In the genomic region with DNA sequence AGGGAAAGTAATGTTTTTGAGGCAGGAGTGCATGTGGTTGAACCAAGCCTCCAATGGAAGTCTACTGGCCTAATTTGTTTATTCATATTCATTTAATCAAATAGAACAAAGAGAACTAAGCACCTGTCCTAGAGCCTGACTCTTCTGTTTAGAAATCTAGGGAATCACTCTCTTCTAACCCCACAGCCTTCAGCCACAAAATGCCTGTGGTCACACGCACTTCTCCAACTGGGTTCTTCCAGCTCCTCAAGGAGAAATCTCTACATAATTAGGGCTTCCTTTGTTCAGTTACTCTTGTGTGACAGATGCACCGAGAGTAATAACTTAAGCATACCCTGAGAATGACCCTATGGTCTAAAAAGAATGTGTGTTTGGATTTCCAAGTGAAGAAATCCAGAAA, we compare ENCODE assay signal across 16 cellular contexts.
DNase-seq lines count a peak whose midpoint lies in the region; ATAC-seq, FAIRE-seq and TF ChIP-seq lines count a peak whose summit lies in the region.
"Had no signal": no experiment of that assay in that cellular context is flagged by ENCODE, and none has a peak within 500 bp of the region (broad histone marks: within the 10 kb centered on the region; RNA-seq: fewer than 3 reads in every experiment).

No MANE protein-coding gene starts in this region.

- peaks cover 67% of the 10 kb centered on the region for H3K4me1 Mint-ChIP-seq in activated T-cell treated with anti-CD3 and anti-CD28 coated beads, Interleukin-2, amount 50 U/mL, for 72 hours (ENCODE audit: low read depth)
- H3K4me1 Mint-ChIP-seq: GM23338, naive B cell had no signal

- H3K9me3 Mint-ChIP-seq in activated T-cell treated with anti-CD3 and anti-CD28 coated beads, Interleukin-2, amount 50 U/mL, for 72 hours = peaks cover 13 to 19% of the 10 kb centered on the region in 2 donors

- H3K27me3 Mint-ChIP-seq in activated T-cell treated with anti-CD3 and anti-CD28 coated beads, Interleukin-2, amount 50 U/mL, for 72 hours (ENCODE audit: low read depth) = peaks cover 13% of the 10 kb centered on the region

- peak overlapping the region; percentile 23 to 49 for H3K4me3 Mint-ChIP-seq in activated T-cell treated with anti-CD3 and anti-CD28 coated beads, Interleukin-2, amount 50 U/mL, for 72 hours
- H3K4me3 Mint-ChIP-seq: GM23338, naive B cell had no signal

- no peak for TF ChIP-seq POLR2A in upper lobe of left lung (IDR thresholded peaks at IDR 0.05)

- FAIRE-seq in frontal cortex (lab: Jason Lieb, UNC) = no peak
- FAIRE-seq: islet of Langerhans had no signal

- no peak for TF ChIP-seq EP300 in upper lobe of left lung (IDR thresholded peaks at IDR 0.05)

- peaks cover 14 to 24% of the 10 kb centered on the region in 2 donors for H3K36me3 Mint-ChIP-seq in activated T-cell treated with anti-CD3 and anti-CD28 coated beads, Interleukin-2, amount 50 U/mL, for 72 hours (ENCODE audit: insufficient read depth in 2 of 2)

- H3K27me3 ChIP-seq in upper lobe of left lung = no peaks in the 10 kb centered on the region
- H3K27me3 ChIP-seq: tibial artery had no signal

- H3K9me3 ChIP-seq in upper lobe of left lung = peaks cover 0 to 8% (median 4%) of the 10 kb centered on the region in 4 donors

- no peaks in the 10 kb centered on the region for H3K36me3 ChIP-seq in upper lobe of left lung
- H3K36me3 ChIP-seq: tibial artery had no signal

- peaks cover 44 to 56% (median 51%) of the 10 kb centered on the region in 4 donors for H3K4me1 ChIP-seq in upper lobe of left lung

- TF ChIP-seq CTCF in upper lobe of left lung (IDR thresholded peaks at IDR 0.05) = no peak

- no peak overlapping the region for H3K4me3 ChIP-seq in upper lobe of left lung
- H3K4me3 ChIP-seq: GM23338, tibial artery had no signal

- H3K27ac Mint-ChIP-seq in activated T-cell treated with anti-CD3 and anti-CD28 coated beads, Interleukin-2, amount 50 U/mL, for 72 hours = peak overlapping the region; percentile 40
- H3K27ac Mint-ChIP-seq: GM23338, naive B cell had no signal

- DNase-seq in activated T-cell treated with anti-CD3 and anti-CD28 coated beads, Interleukin-2, amount 50 U/mL, for 72 hours = no peak
- no peak for DNase-seq in activated T-cell treated with anti-CD3 and anti-CD28 coated beads, Interleukin-2, amount 50 U/mL, for 48 hours
- DNase-seq in iris pigment epithelial cell (ENCODE audit: low read depth) = peak; percentile 85
- no peak for DNase-seq in upper lobe of left lung
- DNase-seq in frontal cortex (ENCODE audit: low spot score in 2 of 2) = no peak
- DNase-seq in midbrain (lab: John Stamatoyannopoulos, UW) = no peak
- no peak for DNase-seq in DMS53 (lab: John Stamatoyannopoulos, UW)
- DNase-seq: activated CD4-positive, alpha-beta T cell treated with anti-CD3 and anti-CD28 coated beads for 1 hour; activated effector memory CD4-positive, alpha-beta T cell treated with Interleukin-2 at 50 U/mL for 16 hours; naive B cell; NCI-H1930; SK-N-SH had no signal

- H3K27ac ChIP-seq in adipose tissue (ENCODE audit: low read depth, low read length) = peak overlapping the region; percentile 28
- H3K27ac ChIP-seq in upper lobe of left lung = peak overlapping the region; percentile 68 to 93 (median 87)

- ATAC-seq in activated T-cell treated with anti-CD3 and anti-CD28 coated beads, Interleukin-2, amount 50 U/mL, for 72 hours (replicated peaks in 1 of 2) = no peak
- no peak for ATAC-seq in upper lobe of left lung (ENCODE audit: low FRiP score in 2 of 2)
- ATAC-seq: GM23338 had no signal

- 65 to 75% (median 71%) methylated on average over 2 of the region's 2 CpGs for WGBS in adipose tissue, 3 donors
- 63 to 92% methylated on average over 2 of the region's 2 CpGs for WGBS in upper lobe of left lung, 2 donors
